25 cellular contexts compared by ENCODE assay signal in genomic region chr14:63448841-63449240, GRCh38.
"Had no signal": no experiment of that assay in that cellular context is flagged by ENCODE, and none has a peak within 500 bp of the region (broad histone marks: within the 10 kb centered on the region; RNA-seq: fewer than 3 reads in every experiment).

No MANE protein-coding gene starts in this region.

- H3K4me3 ChIP-seq: dorsolateral prefrontal cortex, esophagus squamous epithelium, gastrocnemius medialis, hepatocyte, left lung, pancreas, right lobe of liver, stomach, thyroid gland, vagina had no signal

- H3K4me1 ChIP-seq: pancreas had no signal

- ATAC-seq: gastrocnemius medialis; left cardiac atrium; left lung; naive thymus-derived CD4-positive, alpha-beta T cell; pancreas; right lobe of liver; stimulated activated effector memory CD8-positive, alpha-beta T cell treated with anti-CD3 and anti-CD28 coated beads, Interleukin-12 subunit alpha, Interleukin-12 subunit beta, amount 100 ng/mL, for 72 hours had no signal

- H3K9me3 ChIP-seq: esophagus squamous epithelium, gastrocnemius medialis, left lung, pancreas, right lobe of liver, stomach, thyroid gland, vagina had no signal

- H3K27me3 ChIP-seq: dorsolateral prefrontal cortex, esophagus squamous epithelium, gastrocnemius medialis, hepatocyte, left lung, pancreas, right lobe of liver, stomach, thyroid gland, vagina had no signal

- DNase-seq: dorsolateral prefrontal cortex; effector CD4-positive, alpha-beta T cell; esophagus squamous epithelium; gastrocnemius medialis; head of caudate nucleus; left cardiac atrium; left lung; mesendoderm; midbrain; naive thymus-derived CD4-positive, alpha-beta T cell; nephron progenitor cell; occipital lobe; pancreas; right lobe of liver; small intestine; stimulated activated CD4-positive, alpha-beta T cell treated with anti-CD3 and anti-CD28 coated beads, Interleukin-15, amount 100 ng/mL, for 24 hours; stimulated activated CD4-positive, alpha-beta T cell treated with anti-CD3 and anti-CD28 coated beads, Interleukin-4, amount 100 ng/mL, for 24 hours; stimulated activated naive CD4-positive, alpha-beta T cell treated with Interleukin-2 at 50 U/mL for 16 hours; stomach; thyroid gland; trophoblast cell had no signal

- FAIRE-seq: colon, pancreas, small intestine had no signal

- H3K27ac ChIP-seq: dorsolateral prefrontal cortex, esophagus squamous epithelium, gastrocnemius medialis, hepatocyte, left lung, pancreas, right lobe of liver, stomach, thyroid gland, vagina had no signal

- H2AFZ ChIP-seq: hepatocyte had no signal

- H3K36me3 ChIP-seq: gastrocnemius medialis, pancreas, thyroid gland, vagina had no signal

- H3K4me2 ChIP-seq: hepatocyte had no signal
